Comparison of ENCODE assay signal across 2 cellular contexts in the genomic region with DNA sequence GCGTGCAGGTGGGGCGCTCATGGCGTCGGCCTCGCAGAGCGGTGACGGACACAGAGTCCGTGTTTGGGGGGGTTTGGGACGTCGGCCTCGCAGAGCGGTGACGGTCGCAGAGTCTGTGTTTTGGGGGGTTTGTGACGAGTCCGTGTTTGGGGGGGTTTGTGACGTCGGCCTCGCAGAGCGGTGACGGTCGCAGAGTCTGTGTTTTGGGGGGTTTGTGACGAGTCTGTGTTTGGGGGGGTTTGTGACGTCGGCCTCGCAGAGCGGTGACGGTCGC. TPM values are rescaled to one million over a fixed set of nuclear protein-coding genes. Genes with fewer than 3 reads are reported as not detected.
"Had no signal": no experiment of that assay in that cellular context is flagged by ENCODE, and none has a peak within 500 bp of the region (broad histone marks: within the 10 kb centered on the region; RNA-seq: fewer than 3 reads in every experiment).

No MANE protein-coding gene starts in this region.

RNA-seq across cellular contexts. Expression of gene BRSK2, which starts 20.1 kb away (rescaled TPM):
- polyA plus RNA-seq: GM23248, IgD-negative memory B cell had no signal
